In the genomic region with DNA sequence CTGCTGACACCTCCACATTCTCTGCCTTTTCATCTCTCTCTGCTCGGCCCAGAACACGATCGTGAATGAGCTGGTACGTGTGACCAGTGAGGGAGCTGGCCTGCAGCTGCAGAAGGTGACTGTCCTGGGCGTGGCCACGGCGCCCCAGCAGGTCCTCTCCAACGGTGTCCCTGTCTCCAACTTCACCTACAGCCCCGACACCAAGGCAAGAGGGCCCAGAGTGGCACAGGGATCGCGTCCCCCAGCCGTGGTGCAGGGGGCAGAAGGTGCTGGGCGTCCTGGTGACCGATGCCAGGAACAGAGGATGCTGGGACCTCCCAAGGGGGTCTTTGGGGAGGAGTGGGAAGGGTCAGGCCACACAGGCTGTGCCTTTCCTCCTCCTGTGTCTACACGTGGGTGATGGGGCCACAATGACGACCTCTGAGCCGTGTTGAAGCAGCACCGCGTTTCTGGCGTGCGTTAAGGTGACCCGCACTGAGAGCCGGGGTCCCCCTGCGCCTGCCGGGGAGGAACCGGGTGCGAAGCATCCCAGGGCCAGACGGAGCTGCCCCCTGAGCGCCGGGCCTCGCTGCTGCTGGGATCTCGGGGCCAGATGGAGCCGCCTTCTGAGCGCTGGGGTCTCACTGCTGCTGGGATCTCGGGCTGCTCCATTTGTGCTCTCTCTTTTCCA, we compare ENCODE assay signal across 15 cellular contexts. TPM values are rescaled to one million over a fixed set of nuclear protein-coding genes. Genes with fewer than 3 reads are reported as not detected.
"Had no signal": no experiment of that assay in that cellular context is flagged by ENCODE, and none has a peak within 500 bp of the region (broad histone marks: within the 10 kb centered on the region; RNA-seq: fewer than 3 reads in every experiment).

No MANE protein-coding gene starts in this region.

- DNase-seq: activated CD4-positive, alpha-beta T cell treated with anti-CD3 and anti-CD28 coated beads for 4 hours; activated CD8-positive, alpha-beta memory T cell treated with anti-CD3 and anti-CD28 coated beads, Interleukin-2, amount 50 U/mL, for 4 hours; activated CD8-positive, alpha-beta T cell treated with anti-CD3 and anti-CD28 coated beads for 36 hours; amygdala; left colon; naive thymus-derived CD4-positive, alpha-beta T cell; nucleus accumbens; stimulated activated CD4-positive, alpha-beta T cell treated with anti-CD3 and anti-CD28 coated beads, Interleukin-4, amount 100 ng/mL, for 4 hours; stimulated activated naive CD8-positive, alpha-beta T cell treated with anti-CD3 and anti-CD28 coated beads, Interleukin-15, amount 100 ng/mL, for 72 hours; T-helper 9 cell had no signal

- H3K4me3 ChIP-seq: thoracic aorta had no signal

- H3K36me3 ChIP-seq: thoracic aorta had no signal

- H3K4me1 Mint-ChIP-seq: stimulated activated naive CD8-positive, alpha-beta T cell treated with anti-CD3 and anti-CD28 coated beads, Interleukin-15, amount 100 ng/mL, for 72 hours had no signal

- H3K27ac Mint-ChIP-seq: activated CD8-positive, alpha-beta T cell treated with anti-CD3 and anti-CD28 coated beads for 36 hours; activated naive CD4-positive, alpha-beta T cell treated with anti-CD3 and anti-CD28 coated beads, Interleukin-2, amount 50 U/mL, for 24 hours; activated T-helper 17 cell treated with anti-CD3 and anti-CD28 coated beads, Interleukin-2, amount 50 U/mL, for 72 hours; naive thymus-derived CD4-positive, alpha-beta T cell; stimulated activated naive CD8-positive, alpha-beta T cell treated with anti-CD3 and anti-CD28 coated beads, Interleukin-15, amount 100 ng/mL, for 72 hours had no signal

- H3K27me3 Mint-ChIP-seq: activated CD8-positive, alpha-beta T cell treated with anti-CD3 and anti-CD28 coated beads for 36 hours; activated naive CD4-positive, alpha-beta T cell treated with anti-CD3 and anti-CD28 coated beads, Interleukin-2, amount 50 U/mL, for 24 hours; activated T-helper 17 cell treated with anti-CD3 and anti-CD28 coated beads, Interleukin-2, amount 50 U/mL, for 72 hours; naive thymus-derived CD4-positive, alpha-beta T cell; stimulated activated naive CD8-positive, alpha-beta T cell treated with anti-CD3 and anti-CD28 coated beads, Interleukin-15, amount 100 ng/mL, for 72 hours had no signal

- ATAC-seq: activated CD8-positive, alpha-beta T cell treated with anti-CD3 and anti-CD28 coated beads for 36 hours; activated T-helper 17 cell treated with anti-CD3 and anti-CD28 coated beads, Interleukin-2, amount 50 U/mL, for 72 hours; left colon; naive thymus-derived CD4-positive, alpha-beta T cell had no signal

- FAIRE-seq: endometrium had no signal

- H3K9me3 ChIP-seq: thoracic aorta had no signal

- H3K4me3 Mint-ChIP-seq: activated CD8-positive, alpha-beta T cell treated with anti-CD3 and anti-CD28 coated beads for 36 hours; activated naive CD4-positive, alpha-beta T cell treated with anti-CD3 and anti-CD28 coated beads, Interleukin-2, amount 50 U/mL, for 24 hours; activated T-helper 17 cell treated with anti-CD3 and anti-CD28 coated beads, Interleukin-2, amount 50 U/mL, for 72 hours; naive thymus-derived CD4-positive, alpha-beta T cell; stimulated activated naive CD8-positive, alpha-beta T cell treated with anti-CD3 and anti-CD28 coated beads, Interleukin-15, amount 100 ng/mL, for 72 hours had no signal

- H3K27ac ChIP-seq: thoracic aorta had no signal

RNA-seq across cellular contexts. Expression of gene CARD14, which starts 51.1 kb away (rescaled TPM):
- total RNA-seq: activated T-helper 17 cell treated with anti-CD3 and anti-CD28 coated beads, Interleukin-2, amount 50 U/mL, for 72 hours; pulmonary artery endothelial cell; thoracic aorta had no signal
- polyA plus RNA-seq: naive thymus-derived CD4-positive, alpha-beta T cell had no signal
